In genomic region chr6:135052939-135053338, GRCh38 we compare ENCODE assay signal across 1 cellular context.
TF ChIP-seq lines count a peak whose summit lies in the region.

No MANE protein-coding gene starts in this region.

TF ChIP-seq in GM23338, 12 proteins besides CTCF, POLR2A, EP300 and RAD21 (continued from another document):
- TF ChIP-seq ZNF462 (CRISPR knock-in tag; IDR thresholded peaks at IDR 0.05) (no peak), ZNF114 (CRISPR knock-in tag; IDR thresholded peaks at IDR 0.05) (no peak), REST (IDR thresholded peaks at IDR 0.05; ENCODE audit: unreplicated experiment) (no peak), ZNF331 (CRISPR knock-in tag; IDR thresholded peaks at IDR 0.05; ENCODE audit: low read depth) (no peak)
